Comparison of ENCODE assay signal across 9 cellular contexts in genomic region chr1:6209661-6210605, GRCh38. TPM values are rescaled to one million over a fixed set of nuclear protein-coding genes. Genes with fewer than 3 reads are reported as not detected.
DNase-seq lines count a peak whose midpoint lies in the region; ATAC-seq and TF ChIP-seq lines count a peak whose summit lies in the region.
"Had no signal": no experiment of that assay in that cellular context is flagged by ENCODE, and none has a peak within 500 bp of the region (broad histone marks: within the 10 kb centered on the region; RNA-seq: fewer than 3 reads in every experiment).

No MANE protein-coding gene starts in this region.

- TF ChIP-seq CTCF in foreskin fibroblast (IDR thresholded peaks at IDR 0.05; ENCODE audit: low read depth, low read length) (no peak), type B pancreatic cell (conservative IDR thresholded peaks at IDR 0.05) (peak; percentile 44)

- ATAC-seq in HG02798 (IDR thresholded peaks at IDR 0.05; ENCODE audit: poor library complexity, unreplicated experiment) = no peak
- ATAC-seq in HG03565 (IDR thresholded peaks at IDR 0.05; ENCODE audit: unreplicated experiment) = no peak

- peaks cover 3% of the 10 kb centered on the region for H3K36me3 Mint-ChIP-seq in T-helper 2 cell treated with Interferon-gamma antibody and Interleukin-4, amounts not matched to agents 5 μg/mL and 100 μg/mL, for 36 hours (ENCODE audit: low read depth)
- H3K36me3 Mint-ChIP-seq in type B pancreatic cell = peaks cover 8% of the 10 kb centered on the region

- H3K4me3 Mint-ChIP-seq in T-helper 2 cell treated with Interferon-gamma antibody and Interleukin-4, amounts not matched to agents 5 μg/mL and 100 μg/mL, for 36 hours = peak overlapping the region; percentile 38
- peak overlapping the region; percentile 65 for H3K4me3 Mint-ChIP-seq in type B pancreatic cell

- peak; percentile 10 for DNase-seq in stimulated activated CD4-positive, alpha-beta T cell treated with anti-CD3 and anti-CD28 coated beads, Interleukin-12 subunit alpha, Interleukin-12 subunit beta, amount 100 ng/mL, for 4 hours
- no peak for DNase-seq in stimulated activated CD4-positive, alpha-beta T cell treated with anti-CD3 and anti-CD28 coated beads, Interleukin-4, amount 100 ng/mL, for 1 hour
- DNase-seq in T-helper 2 cell treated with Interferon-gamma antibody and Interleukin-4, amounts not matched to agents 5 μg/mL and 100 μg/mL, for 36 hours (ENCODE audit: low spot score) = no peak
- no peak for DNase-seq in foreskin fibroblast
- no peak for DNase-seq in type B pancreatic cell (ENCODE audit: extremely low spot score, unreplicated experiment)
- no peak for DNase-seq in NOMO-1 treated with dmso at 0.1 percent for 144 hours (lab: John Stamatoyannopoulos, UW; ENCODE audit: unreplicated experiment)

- H3K27ac Mint-ChIP-seq in T-helper 2 cell treated with Interferon-gamma antibody and Interleukin-4, amounts not matched to agents 5 μg/mL and 100 μg/mL, for 36 hours = no peak overlapping the region
- H3K27ac Mint-ChIP-seq in type B pancreatic cell = no peak overlapping the region

- no peaks in the 10 kb centered on the region for H3K9me3 Mint-ChIP-seq in T-helper 2 cell treated with Interferon-gamma antibody and Interleukin-4, amounts not matched to agents 5 μg/mL and 100 μg/mL, for 36 hours
- H3K9me3 Mint-ChIP-seq in type B pancreatic cell = no peaks in the 10 kb centered on the region

- no peaks in the 10 kb centered on the region for H3K27me3 Mint-ChIP-seq in T-helper 2 cell treated with Interferon-gamma antibody and Interleukin-4, amounts not matched to agents 5 μg/mL and 100 μg/mL, for 36 hours (ENCODE audit: low read depth)
- H3K27me3 Mint-ChIP-seq in type B pancreatic cell = peaks cover 3% of the 10 kb centered on the region

- H3K4me3 ChIP-seq in foreskin fibroblast (ENCODE audit: low read depth in 1 of 2, low read length in 2 of 2) = peak overlapping the region; percentile 24 to 55

- H3K4me1 Mint-ChIP-seq in T-helper 2 cell treated with Interferon-gamma antibody and Interleukin-4, amounts not matched to agents 5 μg/mL and 100 μg/mL, for 36 hours (ENCODE audit: low read depth) = peaks cover 7% of the 10 kb centered on the region
- H3K4me1 Mint-ChIP-seq in type B pancreatic cell (ENCODE audit: unreplicated experiment) = no peaks in the 10 kb centered on the region

RNA-seq across cellular contexts. Expression of gene RNF207, which starts 4.0 kb away (rescaled TPM):
- total RNA-seq in type B pancreatic cell (ENCODE audit: low replicate concordance) = 34.5 and 37.0 TPM in 2 replicates

RNA-seq across cellular contexts. Expression of gene RPL22, which starts 10.5 kb away (rescaled TPM):
- 499 and 541 TPM in 2 replicates for total RNA-seq in type B pancreatic cell (ENCODE audit: low replicate concordance)

RNA-seq across cellular contexts. Expression of gene ICMT, which starts 25.8 kb away (rescaled TPM):
- total RNA-seq in type B pancreatic cell (ENCODE audit: low replicate concordance) = 56.6 and 63.5 TPM in 2 replicates

RNA-seq across cellular contexts. Expression of gene CHD5, which starts 29.8 kb away (rescaled TPM):
- 0.70 and 3.0 TPM in 2 replicates for total RNA-seq in type B pancreatic cell (ENCODE audit: low replicate concordance)

RNA-seq across cellular contexts. Expression of gene HES3, which starts 34.0 kb away (rescaled TPM):
- not detected in 2 replicates for total RNA-seq in type B pancreatic cell (ENCODE audit: low replicate concordance)
- total RNA-seq: LHCN-M2 had no signal
